2 cellular contexts compared by ENCODE assay signal in genomic region chr6:32968770-32969684, GRCh38.
TF ChIP-seq lines count a peak whose summit lies in the region.

No MANE protein-coding gene starts in this region.

TF ChIP-seq in HEK293, 187 proteins besides CTCF, POLR2A, EP300 and RAD21 (continued from another document and continues in another):
- TF ChIP-seq ZSCAN4 (tag by site-specific recombination; IDR thresholded peaks at IDR 0.05) (peak; percentile 19; the same call in 1 of the 2 replicates), ZNF324 (tag by site-specific recombination; IDR thresholded peaks at IDR 0.05) (peak; percentile 12; the same call in 1 of the 2 replicates), ZBTB10 (tag by site-specific recombination; IDR thresholded peaks at IDR 0.05) (peak; percentile 92), SP2 (tag by site-specific recombination; IDR thresholded peaks at IDR 0.05) (0 out of 2 replicates have a peak, but pooled peaks have one; percentile 3), ZNF501 (tag by site-specific recombination; IDR thresholded peaks at IDR 0.05) (0 out of 2 replicates have a peak, but pooled peaks have one; percentile 56), KLF16 (tag by site-specific recombination; IDR thresholded peaks at IDR 0.05) (0 out of 2 replicates have a peak, but pooled peaks have one; percentile 9), ZNF175 (tag by site-specific recombination; IDR thresholded peaks at IDR 0.05) (no peak), ZBTB6 (tag by site-specific recombination; IDR thresholded peaks at IDR 0.05) (no peak), ZBTB7A (tag by site-specific recombination; IDR thresholded peaks at IDR 0.05; ENCODE audit: low read depth) (peak; percentile 38), ZIC2 (tag by site-specific recombination; IDR thresholded peaks at IDR 0.05) (peak; percentile 95), KLF9 (tag by site-specific recombination; IDR thresholded peaks at IDR 0.05; ENCODE audit: low read depth) (peak; percentile 83), OVOL3 (tag by site-specific recombination; IDR thresholded peaks at IDR 0.05) (0 out of 2 replicates have a peak, but pooled peaks have one; percentile 23), ZNF558 (tag by site-specific recombination; IDR thresholded peaks at IDR 0.05) (0 out of 2 replicates have a peak, but pooled peaks have one; percentile 0), ZBTB17 (tag by site-specific recombination; IDR thresholded peaks at IDR 0.05) (no peak), ZNF692 (tag by site-specific recombination; IDR thresholded peaks at IDR 0.05) (peak; percentile 50; the same call in 1 of the 2 replicates), ZNF157 (tag by site-specific recombination; IDR thresholded peaks at IDR 0.05) (no peak), ZNF658 (tag by site-specific recombination; IDR thresholded peaks at IDR 0.05) (no peak), ZSCAN30 (tag by site-specific recombination; IDR thresholded peaks at IDR 0.05) (peak; percentile 11), GLIS2 (tag by site-specific recombination; IDR thresholded peaks at IDR 0.05) (peak; percentile 95), ZNF223 (tag by site-specific recombination; IDR thresholded peaks at IDR 0.05) (no peak), ZNF398 (tag by site-specific recombination; IDR thresholded peaks at IDR 0.05) (peak; percentile 85), KLF10 (tag by site-specific recombination; IDR thresholded peaks at IDR 0.05) (peak; percentile 66; the same call in 1 of the 2 replicates), MYNN (tag by site-specific recombination; IDR thresholded peaks at IDR 0.05; ENCODE audit: borderline replicate concordance) (no peak), ZNF37A (tag by site-specific recombination; IDR thresholded peaks at IDR 0.05) (no peak), ZFP37 (tag by site-specific recombination; IDR thresholded peaks at IDR 0.05) (no peak)

TF ChIP-seq in WTC11, 78 proteins besides CTCF, POLR2A, EP300 and RAD21 (continued from another document and continues in another):
- TF ChIP-seq ARID4B (CRISPR knock-in tag; IDR thresholded peaks at IDR 0.05; ENCODE audit: borderline replicate concordance) (peak; percentile 53; the same call in 1 of the 2 replicates), ZNF121 (CRISPR knock-in tag; IDR thresholded peaks at IDR 0.05) (no peak), SOX15 (CRISPR knock-in tag; IDR thresholded peaks at IDR 0.05) (no peak), USF1 (CRISPR knock-in tag; IDR thresholded peaks at IDR 0.05) (peak; percentile 84), ELF4 (CRISPR knock-in tag; IDR thresholded peaks at IDR 0.05; ENCODE audit: low read depth) (no peak), ZNF423 (CRISPR knock-in tag; IDR thresholded peaks at IDR 0.05) (peak; percentile 92), RELA (CRISPR knock-in tag; IDR thresholded peaks at IDR 0.05; ENCODE audit: borderline replicate concordance) (no peak), MAX (CRISPR knock-in tag; IDR thresholded peaks at IDR 0.05) (peak; percentile 67), ATF3 (CRISPR knock-in tag; conservative IDR thresholded peaks at IDR 0.05) (no peak), GRHL2 (CRISPR knock-in tag; IDR thresholded peaks at IDR 0.05; ENCODE audit: insufficient replicate concordance, severe bottlenecking) (no peak), SP1 (CRISPR knock-in tag; conservative IDR thresholded peaks at IDR 0.05) (peak; percentile 54), ZNF281 (CRISPR knock-in tag; IDR thresholded peaks at IDR 0.05) (no peak), CREM (CRISPR knock-in tag; IDR thresholded peaks at IDR 0.05) (no peak), ZNF425 (CRISPR knock-in tag; conservative IDR thresholded peaks at IDR 0.05) (no peak), ZNF138 (CRISPR knock-in tag; conservative IDR thresholded peaks at IDR 0.05) (no peak), FOXK1 (CRISPR knock-in tag; IDR thresholded peaks at IDR 0.05) (peak; percentile 48; the same call in 1 of the 2 replicates), NR2C2 (CRISPR knock-in tag; IDR thresholded peaks at IDR 0.05) (no peak), IRF2 (CRISPR knock-in tag; IDR thresholded peaks at IDR 0.05; ENCODE audit: borderline replicate concordance, low read depth) (no peak), IRF1 (CRISPR knock-in tag; IDR thresholded peaks at IDR 0.05) (no peak), PRRX2 (CRISPR knock-in tag; IDR thresholded peaks at IDR 0.05) (no peak), USF2 (CRISPR knock-in tag; IDR thresholded peaks at IDR 0.05) (peak; percentile 92), CDX4 (CRISPR knock-in tag; IDR thresholded peaks at IDR 0.05; ENCODE audit: borderline replicate concordance) (no peak), AFF4 (CRISPR knock-in tag; IDR thresholded peaks at IDR 0.05; ENCODE audit: borderline replicate concordance) (no peak), E2F5 (CRISPR knock-in tag; IDR thresholded peaks at IDR 0.05) (no peak), CREB1 (CRISPR knock-in tag; IDR thresholded peaks at IDR 0.05) (no peak), TEAD4 (CRISPR knock-in tag; IDR thresholded peaks at IDR 0.05) (peak; percentile 65; the same call in 1 of the 2 replicates), ATF1 (CRISPR knock-in tag; IDR thresholded peaks at IDR 0.05) (no peak), GABPB1 (CRISPR knock-in tag; IDR thresholded peaks at IDR 0.05) (0 out of 2 replicates have a peak, but pooled peaks have one; percentile 8)
